In genomic region chr9:116395409-116396037, GRCh38 we compare ENCODE assay signal across 28 cellular contexts.
DNase-seq lines count a peak whose midpoint lies in the region; ATAC-seq and TF ChIP-seq lines count a peak whose summit lies in the region.
"Had no signal": no experiment of that assay in that cellular context is flagged by ENCODE, and none has a peak within 500 bp of the region (broad histone marks: within the 10 kb centered on the region; RNA-seq: fewer than 3 reads in every experiment).

No MANE protein-coding gene starts in this region.

- no peak for ATAC-seq in HCT116
- ATAC-seq: activated naive CD4-positive, alpha-beta T cell treated with anti-CD3 and anti-CD28 coated beads, Interleukin-2, amount 50 U/mL, for 72 hours; lower lobe of right lung; natural killer cell; psoas muscle had no signal

- no peak overlapping the region for H3K9ac ChIP-seq in HCT116 (ENCODE audit: low read length)
- H3K9ac ChIP-seq in neural progenitor cell, result no peak overlapping the region

- H3K27ac Mint-ChIP-seq in neural progenitor cell, result no peak overlapping the region
- H3K27ac Mint-ChIP-seq in activated naive CD4-positive, alpha-beta T cell treated with anti-CD3 and anti-CD28 coated beads for 36 hours, result no peak overlapping the region
- H3K27ac Mint-ChIP-seq: activated naive CD4-positive, alpha-beta T cell treated with anti-CD3 and anti-CD28 coated beads, Interleukin-2, amount 50 U/mL, for 72 hours; activated T-helper 2 cell treated with anti-CD3 and anti-CD28 coated beads, Interferon-gamma antibody, Interleukin-2, Interleukin-4, amounts not matched to agents 10 μg/mL and 5 μg/mL and 100 μg/mL, durations not matched to agents 14 hours and 24 hours and 36 hours; IgD-negative memory B cell; natural killer cell had no signal

- H3K9me3 Mint-ChIP-seq in neural progenitor cell, result no peaks in the 10 kb centered on the region
- H3K9me3 Mint-ChIP-seq in activated naive CD4-positive, alpha-beta T cell treated with anti-CD3 and anti-CD28 coated beads for 36 hours, result no peaks in the 10 kb centered on the region
- H3K9me3 Mint-ChIP-seq: activated naive CD4-positive, alpha-beta T cell treated with anti-CD3 and anti-CD28 coated beads, Interleukin-2, amount 50 U/mL, for 72 hours; activated T-helper 2 cell treated with anti-CD3 and anti-CD28 coated beads, Interferon-gamma antibody, Interleukin-2, Interleukin-4, amounts not matched to agents 10 μg/mL and 5 μg/mL and 100 μg/mL, durations not matched to agents 14 hours and 24 hours and 36 hours had no signal

- H3K36me3 ChIP-seq in HCT116 (ENCODE audit: control insufficient read depth in 1 of 2, insufficient read depth in 2 of 2, low read length in 2 of 2) (no peaks in the 10 kb centered on the region), neural progenitor cell (no peaks in the 10 kb centered on the region)
- H3K36me3 ChIP-seq: breast epithelium, lower lobe of right lung had no signal

- H4K20me1 ChIP-seq in HCT116 (ENCODE audit: insufficient read depth), result no peaks in the 10 kb centered on the region
- no peaks in the 10 kb centered on the region for H4K20me1 ChIP-seq in neural progenitor cell (ENCODE audit: low read depth)

- H3K4me3 ChIP-seq in HCT116 (replicated peaks in 1 of 2; ENCODE audit: low read depth in 1 of 2, low read length in 2 of 2) (no peak overlapping the region), neural progenitor cell (no peak overlapping the region)
- H3K4me3 ChIP-seq: breast epithelium, lower lobe of right lung, psoas muscle, tibial nerve had no signal

- DNase-seq in HCT116 (ENCODE audit: low read depth, low spot score) (no peak), NCI-H2107 treated with DMSO at 0.1 percent for 48 hours (lab: John Stamatoyannopoulos, UW; ENCODE audit: unreplicated experiment) (peak; percentile 40), NCI-H82 (lab: John Stamatoyannopoulos, UW) (peak; percentile 63), erythroblast (lab: John Stamatoyannopoulos, UW) (peak; percentile 68 to 80), neural progenitor cell (ENCODE audit: low spot score) (no peak), caudate nucleus (lab: John Stamatoyannopoulos, UW) (no peak), DMS114 treated with DMSO at 0.1 percent for 48 hours (lab: John Stamatoyannopoulos, UW; ENCODE audit: unreplicated experiment) (no peak)
- no peak for DNase-seq in activated naive CD4-positive, alpha-beta T cell treated with anti-CD3 and anti-CD28 coated beads for 36 hours
- DNase-seq: ACHN; activated CD4-positive, alpha-beta T cell treated with anti-CD3 and anti-CD28 coated beads for 4 hours; activated T-cell treated with anti-CD3 and anti-CD28 coated beads for 4 hours; effector CD4-positive, alpha-beta T cell; HCEC 1CT; hippocampal formation; lower lobe of right lung; natural killer cell; NCI-H1092 treated with DMSO at 0.1 percent for 48 hours; NCI-H187 treated with DMSO at 0.1 percent for 48 hours; NCI-H446; occipital lobe; psoas muscle; SIG-M5; stimulated activated CD4-positive, alpha-beta T cell treated with anti-CD3 and anti-CD28 coated beads, Interleukin-4, amount 100 ng/mL, for 24 hours had no signal

- intact Hi-C loops in HCT116 (cut with micrococcal nuclease), result no loop called here
- intact Hi-C loops in activated naive CD4-positive, alpha-beta T cell treated with anti-CD3 and anti-CD28 coated beads for 36 hours (cut with micrococcal nuclease), result no loop called here

- no peaks in the 10 kb centered on the region for H3K9me2 ChIP-seq in HCT116 (ENCODE audit: insufficient read depth)

- no peak overlapping the region for H3K4me2 ChIP-seq in HCT116 (ENCODE audit: low read length)
- H3K4me2 ChIP-seq in neural progenitor cell, result no peak overlapping the region

- H3K27ac ChIP-seq in HCT116 (ENCODE audit: low read depth, low read length), result no peak overlapping the region
- no peak overlapping the region for H3K27ac ChIP-seq in neural progenitor cell
- no peak overlapping the region for H3K27ac ChIP-seq in caudate nucleus (ENCODE audit: low read depth, low read length)
- H3K27ac ChIP-seq: breast epithelium, lower lobe of right lung, psoas muscle, tibial nerve had no signal

- H3K4me1 ChIP-seq in HCT116 (ENCODE audit: control insufficient read depth in 1 of 2, insufficient read depth in 2 of 2, low read length in 2 of 2), result no peaks in the 10 kb centered on the region
- H3K4me1 ChIP-seq in neural progenitor cell, result no peaks in the 10 kb centered on the region
- H3K4me1 ChIP-seq: breast epithelium, lower lobe of right lung, psoas muscle, tibial nerve had no signal

- H3K79me2 ChIP-seq in HCT116 (ENCODE audit: insufficient read depth, low read length), result no peaks in the 10 kb centered on the region
- no peaks in the 10 kb centered on the region for H3K79me2 ChIP-seq in neural progenitor cell (ENCODE audit: low read depth)

- peaks cover 10% of the 10 kb centered on the region for H3K36me3 Mint-ChIP-seq in neural progenitor cell
- H3K36me3 Mint-ChIP-seq in activated naive CD4-positive, alpha-beta T cell treated with anti-CD3 and anti-CD28 coated beads for 36 hours (ENCODE audit: low read depth), result peaks cover 2% of the 10 kb centered on the region
- H3K36me3 Mint-ChIP-seq: activated naive CD4-positive, alpha-beta T cell treated with anti-CD3 and anti-CD28 coated beads, Interleukin-2, amount 50 U/mL, for 72 hours; natural killer cell had no signal

- no peaks in the 10 kb centered on the region for H3K4me1 Mint-ChIP-seq in neural progenitor cell
- no peaks in the 10 kb centered on the region for H3K4me1 Mint-ChIP-seq in activated naive CD4-positive, alpha-beta T cell treated with anti-CD3 and anti-CD28 coated beads for 36 hours (ENCODE audit: low read depth)
- H3K4me1 Mint-ChIP-seq: natural killer cell had no signal

- BruUV-seq in HCT116 (replicated peaks; lab: Mats Ljungman, UMichigan), result no TSS peak

- POLR2A ChIA-PET in HCT116 (lab: Charles Lee), result no interaction called here

- no peak overlapping the region for H3K4me3 Mint-ChIP-seq in neural progenitor cell
- no peak overlapping the region for H3K4me3 Mint-ChIP-seq in activated naive CD4-positive, alpha-beta T cell treated with anti-CD3 and anti-CD28 coated beads for 36 hours
- H3K4me3 Mint-ChIP-seq: IgD-negative memory B cell, natural killer cell had no signal

- TF ChIP-seq RAD21 in HCT116 (IDR thresholded peaks at IDR 0.05; ENCODE audit: low read depth), result no peak

- H2AFZ ChIP-seq in HCT116 (ENCODE audit: low read depth, low read length, poor library complexity, severe bottlenecking), result no peak overlapping the region
- H2AFZ ChIP-seq in neural progenitor cell (replicated peaks), result no peak overlapping the region

- TF ChIP-seq POLR2A in HCT116 (IDR thresholded peaks at IDR 0.05; ENCODE audit: borderline replicate concordance, extremely low read depth, insufficient read depth, insufficient read length), result no peak
- no peak for TF ChIP-seq POLR2A in erythroblast (IDR thresholded peaks at IDR 0.05; ENCODE audit: low read length)

- H3K27me3 Mint-ChIP-seq in neural progenitor cell (ENCODE audit: insufficient read depth, low read depth), result no peaks in the 10 kb centered on the region
- H3K27me3 Mint-ChIP-seq in activated naive CD4-positive, alpha-beta T cell treated with anti-CD3 and anti-CD28 coated beads for 36 hours (ENCODE audit: low read depth), result no peaks in the 10 kb centered on the region
- H3K27me3 Mint-ChIP-seq: IgD-negative memory B cell had no signal

- CTCF ChIA-PET in HCT116 (lab: Charles Lee), result no interaction called here
- CTCF ChIA-PET in activated naive CD4-positive, alpha-beta T cell treated with anti-CD3 and anti-CD28 coated beads for 36 hours (lab: Charles Lee), result interaction anchor here (0.5 kb wide), 1 partner anchor 547 kb away, joined by 4 read pairs; no protein-coding TSS in a partner anchor

- TF ChIP-seq CTCF in HCT116 (IDR thresholded peaks at IDR 0.05 in 2 of 3, conservative IDR thresholded peaks at IDR 0.05 in 1 of 3; ENCODE audit: borderline replicate concordance in 1 of 3, insufficient read depth in 1 of 3, low read depth in 2 of 3, low read length in 2 of 3) (no peak), neural progenitor cell (IDR thresholded peaks at IDR 0.05) (no peak)

- H3K9me3 ChIP-seq in HCT116 (ENCODE audit: control insufficient read depth in 1 of 2, insufficient read depth in 1 of 2, low read depth in 1 of 2, low read length in 2 of 2) (no peaks in the 10 kb centered on the region), neural progenitor cell (ENCODE audit: low read depth) (no peaks in the 10 kb centered on the region)
- H3K9me3 ChIP-seq: breast epithelium, lower lobe of right lung, psoas muscle, tibial nerve had no signal

- no peaks in the 10 kb centered on the region for H3K27me3 ChIP-seq in HCT116 (ENCODE audit: insufficient read depth, low read length)
- H3K27me3 ChIP-seq in neural progenitor cell, result no peaks in the 10 kb centered on the region
- H3K27me3 ChIP-seq: breast epithelium, tibial nerve had no signal

- RAD21 ChIA-PET in HCT116 (lab: Charles Lee; ENCODE audit: low non-redundant PET in 1 of 2, low total read pairs in 2 of 2, uncharacterized antibody in 2 of 2, unreplicated experiment in 2 of 2), result no interaction called here

- no peaks in the 10 kb centered on the region for H3F3A ChIP-seq in neural progenitor cell (ENCODE audit: low read depth)

TF ChIP-seq in HCT116, 20 proteins besides CTCF, POLR2A, EP300 and RAD21 (continues in another document):
- TF ChIP-seq JUND (IDR thresholded peaks at IDR 0.05) (no peak), CEBPB (IDR thresholded peaks at IDR 0.05; ENCODE audit: low read depth) (peak; percentile 62)
- TF ChIP-seq, protein P1, sequence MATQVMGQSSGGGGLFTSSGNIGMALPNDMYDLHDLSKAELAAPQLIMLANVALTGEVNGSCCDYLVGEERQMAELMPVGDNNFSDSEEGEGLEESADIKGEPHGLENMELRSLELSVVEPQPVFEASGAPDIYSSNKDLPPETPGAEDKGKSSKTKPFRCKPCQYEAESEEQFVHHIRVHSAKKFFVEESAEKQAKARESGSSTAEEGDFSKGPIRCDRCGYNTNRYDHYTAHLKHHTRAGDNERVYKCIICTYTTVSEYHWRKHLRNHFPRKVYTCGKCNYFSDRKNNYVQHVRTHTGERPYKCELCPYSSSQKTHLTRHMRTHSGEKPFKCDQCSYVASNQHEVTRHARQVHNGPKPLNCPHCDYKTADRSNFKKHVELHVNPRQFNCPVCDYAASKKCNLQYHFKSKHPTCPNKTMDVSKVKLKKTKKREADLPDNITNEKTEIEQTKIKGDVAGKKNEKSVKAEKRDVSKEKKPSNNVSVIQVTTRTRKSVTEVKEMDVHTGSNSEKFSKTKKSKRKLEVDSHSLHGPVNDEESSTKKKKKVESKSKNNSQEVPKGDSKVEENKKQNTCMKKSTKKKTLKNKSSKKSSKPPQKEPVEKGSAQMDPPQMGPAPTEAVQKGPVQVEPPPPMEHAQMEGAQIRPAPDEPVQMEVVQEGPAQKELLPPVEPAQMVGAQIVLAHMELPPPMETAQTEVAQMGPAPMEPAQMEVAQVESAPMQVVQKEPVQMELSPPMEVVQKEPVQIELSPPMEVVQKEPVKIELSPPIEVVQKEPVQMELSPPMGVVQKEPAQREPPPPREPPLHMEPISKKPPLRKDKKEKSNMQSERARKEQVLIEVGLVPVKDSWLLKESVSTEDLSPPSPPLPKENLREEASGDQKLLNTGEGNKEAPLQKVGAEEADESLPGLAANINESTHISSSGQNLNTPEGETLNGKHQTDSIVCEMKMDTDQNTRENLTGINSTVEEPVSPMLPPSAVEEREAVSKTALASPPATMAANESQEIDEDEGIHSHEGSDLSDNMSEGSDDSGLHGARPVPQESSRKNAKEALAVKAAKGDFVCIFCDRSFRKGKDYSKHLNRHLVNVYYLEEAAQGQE (IDR thresholded peaks at IDR 0.05; ENCODE audit: low read depth), result no peak

Comparison
In these comparisons a context has a peak if more than half of its experiments do, and no peak if none do; other contexts are left out.
1. DNase-seq: peak in NCI-H2107 treated with DMSO at 0.1 percent for 48 hours (single experiment), NCI-H82 (single experiment) and erythroblast (2 of 2); none in HCT116 (single experiment), neural progenitor cell (single experiment), caudate nucleus (0 of 61), DMS114 treated with DMSO at 0.1 percent for 48 hours (single experiment) and activated naive CD4-positive, alpha-beta T cell treated with anti-CD3 and anti-CD28 coated beads for 36 hours (single experiment).